Comparison of ENCODE assay signal across 8 cellular contexts in genomic region chr14:75979071-75979571, GRCh38. TPM values are rescaled to one million over a fixed set of nuclear protein-coding genes. Genes with fewer than 3 reads are reported as not detected.
DNase-seq lines count a peak whose midpoint lies in the region; ATAC-seq and TF ChIP-seq lines count a peak whose summit lies in the region.

No MANE protein-coding gene starts in this region.

- H3K27me3 ChIP-seq in GM23248 (replicated peaks; ENCODE audit: insufficient read depth) (no peaks in the 10 kb centered on the region), sigmoid colon (no peaks in the 10 kb centered on the region)

- H3K4me1 Mint-ChIP-seq in WTC11 = peaks cover 46% of the 10 kb centered on the region

- intact Hi-C loops in sigmoid colon (cut with DNase I) = no loop called here

- WGBS in GM23248 (ENCODE audit: low coverage in 1 of 2, low lambda C conversion rate in 2 of 2, missing lambda C conversion rate in 2 of 2), 2 experiments = 10 to 11% methylated on average over 14 of the region's 14 CpGs
- WGBS in sigmoid colon, 2 donors = 47 to 59% methylated on average over 14 of the region's 14 CpGs

- H3K9me2 ChIP-seq in GM23248 (ENCODE audit: insufficient read depth) = no peaks in the 10 kb centered on the region

- H3K9ac ChIP-seq in GM23248 = no peak overlapping the region

- TF ChIP-seq EP300 in sigmoid colon (IDR thresholded peaks at IDR 0.05) = no peak

- POLR2A ChIA-PET in WTC11 (lab: Charles Lee) = no interaction called here

- H3K36me3 ChIP-seq in GM23248 (ENCODE audit: low read depth) (no peaks in the 10 kb centered on the region), sigmoid colon (no peaks in the 10 kb centered on the region)

- no peaks in the 10 kb centered on the region for H3F3A ChIP-seq in GM23248 (ENCODE audit: insufficient read depth)

- H3K9me3 ChIP-seq in GM23248 (ENCODE audit: low read depth) (no peaks in the 10 kb centered on the region), sigmoid colon (no peaks in the 10 kb centered on the region)

- DNase-seq in AG09319 (ENCODE audit: extremely low read depth, low read depth) (no peak), GM23248 (peak; percentile 66), WTC11 (ENCODE audit: low spot score) (peak; percentile 72), foreskin fibroblast (peak in 1 of 2 donors; percentile 73), sigmoid colon (peak; percentile 69), NCI-H774 (lab: John Stamatoyannopoulos, UW) (no peak), NCI-H345 treated with DMSO at 0.1 percent for 48 hours (lab: John Stamatoyannopoulos, UW; ENCODE audit: unreplicated experiment) (no peak)

- peaks cover 36% of the 10 kb centered on the region for H3K4me1 ChIP-seq in GM23248 (ENCODE audit: insufficient read depth)
- H3K4me1 ChIP-seq in sigmoid colon = peaks cover 0 to 50% (median 42%) of the 10 kb centered on the region in 4 donors

- no peak overlapping the region for H3K27ac Mint-ChIP-seq in WTC11

- peaks cover 26% of the 10 kb centered on the region for H3K27me3 Mint-ChIP-seq in WTC11 (ENCODE audit: low read depth)

- H3K4me3 ChIP-seq in GM23248 (peak overlapping the region; percentile 94; the same call in 1 of the 2 replicates), foreskin fibroblast (ENCODE audit: low read depth in 1 of 2, low read length in 2 of 2) (peak overlapping the region in 1 of 2 donors; percentile 67), sigmoid colon (peak overlapping the region; percentile 4 to 81 (median 74))

- no peak overlapping the region for H3K27ac ChIP-seq in GM23248
- peak overlapping the region; percentile 94 to 99 (median 96) for H3K27ac ChIP-seq in sigmoid colon

- no peak for TF ChIP-seq POLR2A in sigmoid colon (IDR thresholded peaks at IDR 0.05)

- ATAC-seq in WTC11 = peak; percentile 31
- ATAC-seq in HG03045 (IDR thresholded peaks at IDR 0.05; ENCODE audit: unreplicated experiment) = no peak

- CTCF ChIA-PET in WTC11 (lab: Charles Lee) = interaction anchor here (0.7 to 10.6 kb wide), 43 partner anchors 10 to 418 kb away, joined by 3 to 307 read pairs (median 4); partner anchors contain the start of genes ERG28 and TTLL5

- H2AFZ ChIP-seq in GM23248 = peak overlapping the region; percentile 98

- H3K9me3 Mint-ChIP-seq in WTC11 = no peaks in the 10 kb centered on the region

- H3K36me3 Mint-ChIP-seq in WTC11 = no peaks in the 10 kb centered on the region

- in situ Hi-C loops in GM23248 (cut with MboI) = no loop called here

- peak overlapping the region; percentile 95 for H3K4me2 ChIP-seq in GM23248 (ENCODE audit: unreplicated experiment)

- H4K20me1 ChIP-seq in GM23248 (ENCODE audit: insufficient read depth) = no peaks in the 10 kb centered on the region

- no peak overlapping the region for H3K4me3 Mint-ChIP-seq in WTC11

- no peaks in the 10 kb centered on the region for H3K79me2 ChIP-seq in GM23248 (ENCODE audit: insufficient read depth)

- peak; percentile 75 for TF ChIP-seq CTCF in AG09319 (IDR thresholded peaks at IDR 0.05; ENCODE audit: low read depth, low read length)
- 0 out of 2 replicates have a peak, but pooled peaks have one; percentile 38 for TF ChIP-seq CTCF in WTC11 (IDR thresholded peaks at IDR 0.05)
- peak; percentile 70 for TF ChIP-seq CTCF in foreskin fibroblast (IDR thresholded peaks at IDR 0.05; ENCODE audit: low read depth, low read length)
- TF ChIP-seq CTCF in sigmoid colon (IDR thresholded peaks at IDR 0.05) = peak; percentile 39 to 62 (median 57)

TF ChIP-seq in WTC11, 78 proteins besides CTCF, POLR2A, EP300 and RAD21:
- TF ChIP-seq GTF2I (CRISPR knock-in tag; conservative IDR thresholded peaks at IDR 0.05) (0 out of 2 replicates have a peak, but pooled peaks have one; percentile 8), HMGXB4 (CRISPR knock-in tag; IDR thresholded peaks at IDR 0.05) (no peak), ZNF317 (CRISPR knock-in tag; IDR thresholded peaks at IDR 0.05; ENCODE audit: borderline replicate concordance, low read depth) (no peak)
TF ChIP-seq in WTC11: peak in this region for 1.

RNA-seq across cellular contexts. Expression of gene TGFB3, which starts 2.7 kb away (rescaled TPM):
- total RNA-seq in GM23248 (2014; rRNA removed; shearing (Covaris generic)) = 3.2 and 3.9 TPM in 2 replicates
- polyA plus RNA-seq in GM23248 (2016; fragmentation: Nextera tagmentation; extraction: Ambion mirVana) (3.7 and 4.0 TPM in 2 replicates), sigmoid colon (1 to 10 TPM; 2.3 to 7.8 (median 5.8) TPM)
- total RNA-seq in WTC11 (2021) (1.1 to 1.7 TPM (median 1.2 TPM) in 3 replicates), sigmoid colon (10 to 100 TPM in 3 of 4 donors, 1 to 10 TPM in 1; 7.6 to 44.0 (median 19.3) TPM)

RNA-seq across cellular contexts. Expression of gene IFT43, which starts 6.4 kb away (rescaled TPM):
- total RNA-seq in GM23248 (2014; rRNA removed; shearing (Covaris generic)) = 40.5 and 41.4 TPM in 2 replicates
- polyA plus RNA-seq in GM23248 (2016; fragmentation: Nextera tagmentation; extraction: Ambion mirVana) (67.9 and 74.1 TPM in 2 replicates), sigmoid colon (10 to 100 TPM; 31.6 to 42.8 (median 35.4) TPM)
- total RNA-seq in WTC11 (2021) (17.5 to 20.5 TPM (median 19.2 TPM) in 3 replicates), sigmoid colon (10 to 100 TPM; 31.4 to 63.7 (median 50.2) TPM)

Comparison
In these comparisons a context has a peak if more than half of its experiments do, and no peak if none do; other contexts are left out.
1. DNase-seq: peak in GM23248 (single experiment), WTC11 (single experiment) and sigmoid colon (single experiment); none in AG09319 (single experiment), NCI-H774 (single experiment) and NCI-H345 treated with DMSO at 0.1 percent for 48 hours (single experiment).
2. Peak in every context shown above with its lines, with median percentiles within 50 percentile points of each other: CTCF ChIP-seq.